ENCODE assay signal across 1 cellular context in the genomic region with DNA sequence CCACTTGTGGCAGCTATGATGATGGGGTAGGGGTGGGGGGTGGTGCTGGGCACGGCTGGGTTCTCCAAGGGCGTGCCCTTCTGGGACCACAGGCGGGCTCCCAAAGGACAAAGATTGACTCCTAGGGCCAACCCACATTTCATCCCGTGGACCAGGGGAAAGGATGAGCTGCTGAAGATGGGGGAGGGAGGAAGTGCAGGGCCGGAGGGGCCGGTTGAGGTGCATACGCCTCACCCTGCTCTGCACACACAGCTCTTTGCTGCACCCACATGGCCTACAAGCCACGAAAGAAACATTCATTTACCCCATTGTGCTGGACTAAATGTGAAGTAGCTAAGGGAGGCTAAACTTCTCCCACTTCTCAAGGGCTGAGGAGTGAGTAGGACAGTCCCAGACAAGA.
TF ChIP-seq lines count a peak whose summit lies in the region.

No MANE protein-coding gene starts in this region.

TF ChIP-seq in HCT116, 20 proteins besides CTCF, POLR2A, EP300 and RAD21:
- TF ChIP-seq EZH2phosphoT487 (IDR thresholded peaks at IDR 0.05; ENCODE audit: borderline replicate concordance), result no peak
- TF ChIP-seq JUND (IDR thresholded peaks at IDR 0.05), result no peak
- TF ChIP-seq, protein P1, sequence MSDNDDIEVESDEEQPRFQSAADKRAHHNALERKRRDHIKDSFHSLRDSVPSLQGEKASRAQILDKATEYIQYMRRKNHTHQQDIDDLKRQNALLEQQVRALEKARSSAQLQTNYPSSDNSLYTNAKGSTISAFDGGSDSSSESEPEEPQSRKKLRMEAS (IDR thresholded peaks at IDR 0.05), result no peak
- TF ChIP-seq CBX3 (IDR thresholded peaks at IDR 0.05; ENCODE audit: low read depth), result no peak
- TF ChIP-seq EZH2 (IDR thresholded peaks at IDR 0.05), result no peak
- no peak for TF ChIP-seq ZFX (IDR thresholded peaks at IDR 0.05)
- no peak for TF ChIP-seq EGR1 (IDR thresholded peaks at IDR 0.05; ENCODE audit: low read depth)
- TF ChIP-seq FOSL1 (IDR thresholded peaks at IDR 0.05; ENCODE audit: low read depth), result no peak
- no peak for TF ChIP-seq SRF (IDR thresholded peaks at IDR 0.05; ENCODE audit: low read depth)
- TF ChIP-seq SP1 (IDR thresholded peaks at IDR 0.05; ENCODE audit: low read depth), result no peak
- TF ChIP-seq YY1 (IDR thresholded peaks at IDR 0.05; ENCODE audit: extremely low read depth, insufficient replicate concordance, low read depth, low read length), result no peak
- TF ChIP-seq CEBPB (IDR thresholded peaks at IDR 0.05; ENCODE audit: low read depth), result no peak
- TF ChIP-seq, protein P2, sequence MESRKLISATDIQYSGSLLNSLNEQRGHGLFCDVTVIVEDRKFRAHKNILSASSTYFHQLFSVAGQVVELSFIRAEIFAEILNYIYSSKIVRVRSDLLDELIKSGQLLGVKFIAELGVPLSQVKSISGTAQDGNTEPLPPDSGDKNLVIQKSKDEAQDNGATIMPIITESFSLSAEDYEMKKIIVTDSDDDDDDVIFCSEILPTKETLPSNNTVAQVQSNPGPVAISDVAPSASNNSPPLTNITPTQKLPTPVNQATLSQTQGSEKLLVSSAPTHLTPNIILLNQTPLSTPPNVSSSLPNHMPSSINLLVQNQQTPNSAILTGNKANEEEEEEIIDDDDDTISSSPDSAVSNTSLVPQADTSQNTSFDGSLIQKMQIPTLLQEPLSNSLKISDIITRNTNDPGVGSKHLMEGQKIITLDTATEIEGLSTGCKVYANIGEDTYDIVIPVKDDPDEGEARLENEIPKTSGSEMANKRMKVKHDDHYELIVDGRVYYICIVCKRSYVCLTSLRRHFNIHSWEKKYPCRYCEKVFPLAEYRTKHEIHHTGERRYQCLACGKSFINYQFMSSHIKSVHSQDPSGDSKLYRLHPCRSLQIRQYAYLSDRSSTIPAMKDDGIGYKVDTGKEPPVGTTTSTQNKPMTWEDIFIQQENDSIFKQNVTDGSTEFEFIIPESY (IDR thresholded peaks at IDR 0.05; ENCODE audit: extremely low read depth, insufficient replicate concordance, low read length), result no peak
- TF ChIP-seq, protein P3, sequence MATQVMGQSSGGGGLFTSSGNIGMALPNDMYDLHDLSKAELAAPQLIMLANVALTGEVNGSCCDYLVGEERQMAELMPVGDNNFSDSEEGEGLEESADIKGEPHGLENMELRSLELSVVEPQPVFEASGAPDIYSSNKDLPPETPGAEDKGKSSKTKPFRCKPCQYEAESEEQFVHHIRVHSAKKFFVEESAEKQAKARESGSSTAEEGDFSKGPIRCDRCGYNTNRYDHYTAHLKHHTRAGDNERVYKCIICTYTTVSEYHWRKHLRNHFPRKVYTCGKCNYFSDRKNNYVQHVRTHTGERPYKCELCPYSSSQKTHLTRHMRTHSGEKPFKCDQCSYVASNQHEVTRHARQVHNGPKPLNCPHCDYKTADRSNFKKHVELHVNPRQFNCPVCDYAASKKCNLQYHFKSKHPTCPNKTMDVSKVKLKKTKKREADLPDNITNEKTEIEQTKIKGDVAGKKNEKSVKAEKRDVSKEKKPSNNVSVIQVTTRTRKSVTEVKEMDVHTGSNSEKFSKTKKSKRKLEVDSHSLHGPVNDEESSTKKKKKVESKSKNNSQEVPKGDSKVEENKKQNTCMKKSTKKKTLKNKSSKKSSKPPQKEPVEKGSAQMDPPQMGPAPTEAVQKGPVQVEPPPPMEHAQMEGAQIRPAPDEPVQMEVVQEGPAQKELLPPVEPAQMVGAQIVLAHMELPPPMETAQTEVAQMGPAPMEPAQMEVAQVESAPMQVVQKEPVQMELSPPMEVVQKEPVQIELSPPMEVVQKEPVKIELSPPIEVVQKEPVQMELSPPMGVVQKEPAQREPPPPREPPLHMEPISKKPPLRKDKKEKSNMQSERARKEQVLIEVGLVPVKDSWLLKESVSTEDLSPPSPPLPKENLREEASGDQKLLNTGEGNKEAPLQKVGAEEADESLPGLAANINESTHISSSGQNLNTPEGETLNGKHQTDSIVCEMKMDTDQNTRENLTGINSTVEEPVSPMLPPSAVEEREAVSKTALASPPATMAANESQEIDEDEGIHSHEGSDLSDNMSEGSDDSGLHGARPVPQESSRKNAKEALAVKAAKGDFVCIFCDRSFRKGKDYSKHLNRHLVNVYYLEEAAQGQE (IDR thresholded peaks at IDR 0.05; ENCODE audit: low read depth), result no peak
